Comparison of ENCODE assay signal across 1 cellular context in genomic region chr7:156039971-156040677, GRCh38.
TF ChIP-seq lines count a peak whose summit lies in the region.

No MANE protein-coding gene starts in this region.

TF ChIP-seq in GM12878, 131 proteins besides CTCF, POLR2A, EP300 and RAD21 (continued from another document):
- TF ChIP-seq RELB (IDR thresholded peaks at IDR 0.05; ENCODE audit: low read depth) = no peak
